Comparison of ENCODE assay signal across 8 cellular contexts in genomic region chr7:99393363-99394187, GRCh38. TPM values are rescaled to one million over a fixed set of nuclear protein-coding genes. Genes with fewer than 3 reads are reported as not detected.
DNase-seq lines count a peak whose midpoint lies in the region; ATAC-seq and TF ChIP-seq lines count a peak whose summit lies in the region.

No MANE protein-coding gene starts in this region.

- H3K4me2 ChIP-seq in SK-N-SH = no peak overlapping the region; the same call in 1 of the 2 replicates

- no peaks in the 10 kb centered on the region for H3K9me3 Mint-ChIP-seq in T-helper 1 cell treated with Interleukin-12 subunit alpha and Interleukin-12 subunit beta and Interleukin-4 antibody, amounts not matched to agents 30 μg/mL and 1 μg/mL, for 36 hours

- 71% methylated on average over 29 of the region's 30 CpGs for WGBS in SK-N-SH (ENCODE audit: low lambda C conversion rate)
- WGBS in prostate gland = 29% methylated on average over 30 of the region's 30 CpGs

- H3K36me3 ChIP-seq in SK-N-SH (replicated peaks in 1 of 2; ENCODE audit: control insufficient read depth in 1 of 2, insufficient read depth in 2 of 2, low read length in 1 of 2) = peaks cover 60 to 63% of the 10 kb centered on the region in 2 experiments
- peaks cover 9 to 11% of the 10 kb centered on the region in 2 donors for H3K36me3 ChIP-seq in prostate gland

- no peak for TF ChIP-seq POLR2A in prostate gland (IDR thresholded peaks at IDR 0.05)

- TF ChIP-seq CTCF in SK-N-SH (IDR thresholded peaks at IDR 0.05) (no peak), prostate gland (IDR thresholded peaks at IDR 0.05) (no peak), foreskin keratinocyte (conservative IDR thresholded peaks at IDR 0.05) (no peak)

- H3K27me3 Mint-ChIP-seq in T-helper 1 cell treated with Interleukin-12 subunit alpha and Interleukin-12 subunit beta and Interleukin-4 antibody, amounts not matched to agents 30 μg/mL and 1 μg/mL, for 36 hours (ENCODE audit: low read depth) = no peaks in the 10 kb centered on the region

- H3K4me3 Mint-ChIP-seq in T-helper 1 cell treated with Interleukin-12 subunit alpha and Interleukin-12 subunit beta and Interleukin-4 antibody, amounts not matched to agents 30 μg/mL and 1 μg/mL, for 36 hours = peak overlapping the region; percentile 65

- peaks cover 0 to 17% of the 10 kb centered on the region in 2 experiments; a peak in 1 of 4 replicates for H3K4me1 ChIP-seq in SK-N-SH (ENCODE audit: control insufficient read depth in 1 of 2, insufficient read depth in 2 of 2, low read depth in 1 of 2, low read length in 1 of 2)
- peaks cover 5% of the 10 kb centered on the region for H3K4me1 ChIP-seq in prostate gland (replicated peaks)
- H3K4me1 ChIP-seq in foreskin keratinocyte = no peaks in the 10 kb centered on the region

- peaks cover 23% of the 10 kb centered on the region for H3K4me1 Mint-ChIP-seq in T-helper 1 cell treated with Interleukin-12 subunit alpha and Interleukin-12 subunit beta and Interleukin-4 antibody, amounts not matched to agents 30 μg/mL and 1 μg/mL, for 36 hours (ENCODE audit: low read depth)

- DNase-seq in T-helper 1 cell (no peak), SK-N-SH (peak; percentile 96), Right ventricle myocardium superior (peak; percentile 78), prostate gland (ENCODE audit: low spot score) (peak; percentile 31), foreskin keratinocyte (no peak)

- TF ChIP-seq RAD21 in SK-N-SH (IDR thresholded peaks at IDR 0.05; ENCODE audit: low read length) = no peak

- no peak overlapping the region for H2AFZ ChIP-seq in SK-N-SH (ENCODE audit: low read depth)

- POLR2A ChIA-PET in SK-N-SH (lab: Yijun Ruan, JAX) = interaction anchor here (0.7 to 10.2 kb wide), 10 partner anchors 10 to 708 kb away, joined by 3 to 102 read pairs (median 5); partner anchors contain the start of genes AP4M1, BUD31, MCM7 and PDAP1

- peaks cover 45% of the 10 kb centered on the region for H3K36me3 Mint-ChIP-seq in T-helper 1 cell treated with Interleukin-12 subunit alpha and Interleukin-12 subunit beta and Interleukin-4 antibody, amounts not matched to agents 30 μg/mL and 1 μg/mL, for 36 hours (ENCODE audit: low read depth)

- H3K9me2 ChIP-seq in SK-N-SH = no peaks in the 10 kb centered on the region

- ATAC-seq in Right ventricle myocardium superior (ENCODE audit: poor library complexity) (peak; percentile 62), HG03175 (IDR thresholded peaks at IDR 0.05; ENCODE audit: unreplicated experiment) (no peak), HG03280 (IDR thresholded peaks at IDR 0.05; ENCODE audit: unreplicated experiment) (no peak), foreskin keratinocyte (no peak)

- no peaks in the 10 kb centered on the region for H3K9me3 ChIP-seq in SK-N-SH
- H3K9me3 ChIP-seq in prostate gland = no peaks in the 10 kb centered on the region

- no peak overlapping the region for H3K9ac ChIP-seq in SK-N-SH

- TF ChIP-seq EP300 in SK-N-SH (IDR thresholded peaks at IDR 0.05; ENCODE audit: borderline replicate concordance in 1 of 2, low read depth in 1 of 2, low read length in 1 of 2) = no peak

- H3K27me3 ChIP-seq in SK-N-SH (ENCODE audit: insufficient read depth) (no peaks in the 10 kb centered on the region), prostate gland (replicated peaks; ENCODE audit: insufficient read depth) (no peaks in the 10 kb centered on the region), foreskin keratinocyte (no peaks in the 10 kb centered on the region)

- intact Hi-C loops in Right ventricle myocardium superior (cut with DNase I) = no loop called here
- intact Hi-C loops in prostate gland (cut with DNase I) = loop anchor here (10.0 kb wide), 1 partner anchor 69 kb away; the partner anchor contains the start of gene ARPC1A

- peak overlapping the region in 1 of 2 experiments; percentile 41; a peak in 2 of 4 replicates for H3K4me3 ChIP-seq in SK-N-SH (ENCODE audit: low read depth in 2 of 2, low read length in 1 of 2)
- peak overlapping the region; percentile 42 to 47 for H3K4me3 ChIP-seq in prostate gland

- H3K27ac Mint-ChIP-seq in T-helper 1 cell treated with Interleukin-12 subunit alpha and Interleukin-12 subunit beta and Interleukin-4 antibody, amounts not matched to agents 30 μg/mL and 1 μg/mL, for 36 hours = peak overlapping the region; percentile 76

- peaks cover 78% of the 10 kb centered on the region for H3F3A ChIP-seq in SK-N-SH (replicated peaks; ENCODE audit: insufficient read depth)

- peaks cover 18% of the 10 kb centered on the region; the same call in 1 of the 2 replicates for H3K79me2 ChIP-seq in SK-N-SH (ENCODE audit: insufficient read depth)

- H3K27ac ChIP-seq in SK-N-SH (ENCODE audit: low read depth in 2 of 2, low read length in 1 of 2) = peak overlapping the region in 1 of 2 experiments; percentile 67; a peak in 2 of 4 replicates
- H3K27ac ChIP-seq in prostate gland = peak overlapping the region; percentile 66 to 68
- H3K27ac ChIP-seq in foreskin keratinocyte = no peak overlapping the region

- CTCF ChIA-PET in SK-N-SH (lab: Yijun Ruan, JAX) = interaction anchor here (0.9 to 3.2 kb wide), 6 partner anchors 9 to 81 kb away, joined by 3 to 11 read pairs (median 4); no protein-coding TSS in a partner anchor

- H4K20me1 ChIP-seq in SK-N-SH (ENCODE audit: insufficient read depth) = peaks cover 46% of the 10 kb centered on the region

TF ChIP-seq in SK-N-SH, 30 proteins besides CTCF, POLR2A, EP300 and RAD21 (continues in another document):
- TF ChIP-seq NFIC (IDR thresholded peaks at IDR 0.05; ENCODE audit: borderline replicate concordance) (no peak), SMC3 (IDR thresholded peaks at IDR 0.05; ENCODE audit: low read depth, low read length) (no peak), REST (IDR thresholded peaks at IDR 0.05; ENCODE audit: low read depth, low read length) (no peak)

RNA-seq across cellular contexts. Expression of gene PDAP1, which starts 14.8 kb away (rescaled TPM):
- polyA plus RNA-seq in SK-N-SH (2012; rRNA removed) (296 and 389 TPM in 2 replicates), foreskin keratinocyte (288 and 315 TPM in 2 replicates)
- polyA plus RNA-seq in SK-N-SH (2012; cell fraction: cytosol; rRNA removed) = 589 and 668 TPM in 2 replicates
- 105 and 146 TPM in 2 replicates for polyA plus RNA-seq in SK-N-SH (2012; cell fraction: nucleus; rRNA removed)
- total RNA-seq in Right ventricle myocardium superior (97.7 TPM), prostate gland (100 to 1,000 TPM in 1 of 2 donors, 10 to 100 TPM in 1; 98.6 to 103 TPM), foreskin keratinocyte (126 and 147 TPM in 2 replicates)

RNA-seq across cellular contexts. Expression of gene BUD31, which starts 15.2 kb away (rescaled TPM):
- polyA plus RNA-seq in SK-N-SH (2012; rRNA removed) (124 and 162 TPM in 2 replicates), foreskin keratinocyte (140 and 156 TPM in 2 replicates)
- polyA plus RNA-seq in SK-N-SH (2012; cell fraction: cytosol; rRNA removed) = 146 and 187 TPM in 2 replicates
- polyA plus RNA-seq in SK-N-SH (2012; cell fraction: nucleus; rRNA removed) = 85.4 and 105 TPM in 2 replicates
- total RNA-seq in Right ventricle myocardium superior (31.5 TPM), prostate gland (10 to 100 TPM; 73.8 to 78.3 TPM), foreskin keratinocyte (111 and 122 TPM in 2 replicates)

RNA-seq across cellular contexts. Expression of gene ARPC1B, which starts 19.0 kb away (rescaled TPM):
- polyA plus RNA-seq in SK-N-SH (2012; rRNA removed) (549 and 836 TPM in 2 replicates), foreskin keratinocyte (430 and 517 TPM in 2 replicates)
- polyA plus RNA-seq in SK-N-SH (2012; cell fraction: cytosol; rRNA removed) = 499 and 604 TPM in 2 replicates
- 368 and 467 TPM in 2 replicates for polyA plus RNA-seq in SK-N-SH (2012; cell fraction: nucleus; rRNA removed)
- total RNA-seq in Right ventricle myocardium superior (40.6 TPM), prostate gland (10 to 100 TPM; 85.4 to 86.5 TPM), foreskin keratinocyte (408 and 428 TPM in 2 replicates)

RNA-seq across cellular contexts. Expression of gene PTCD1, which starts 45.0 kb away (rescaled TPM):
- polyA plus RNA-seq in SK-N-SH (2012; rRNA removed) (7.4 and 8.2 TPM in 2 replicates), foreskin keratinocyte (3.1 and 3.3 TPM in 2 replicates)
- 2.7 and 3.3 TPM in 2 replicates for polyA plus RNA-seq in SK-N-SH (2012; cell fraction: cytosol; rRNA removed)
- 16.1 and 16.8 TPM in 2 replicates for polyA plus RNA-seq in SK-N-SH (2012; cell fraction: nucleus; rRNA removed)
- total RNA-seq in Right ventricle myocardium superior (3.0 TPM), prostate gland (10 to 100 TPM in 1 of 2 donors, 1 to 10 TPM in 1; 9.1 to 11.8 TPM), foreskin keratinocyte (5.1 and 5.3 TPM in 2 replicates)

RNA-seq across cellular contexts. Expression of gene CPSF4, which starts 45.2 kb away (rescaled TPM):
- polyA plus RNA-seq in SK-N-SH (2012; rRNA removed) = 101 and 107 TPM in 2 replicates
- polyA plus RNA-seq in SK-N-SH (2012; cell fraction: cytosol; rRNA removed) = 41.3 and 58.6 TPM in 2 replicates
- 300 and 397 TPM in 2 replicates for polyA plus RNA-seq in SK-N-SH (2012; cell fraction: nucleus; rRNA removed)
- total RNA-seq in Right ventricle myocardium superior = 19.9 TPM
- total RNA-seq in prostate gland = 10 to 100 TPM; 40.4 to 97.4 TPM
- 37.1 and 38.1 TPM in 2 replicates for total RNA-seq in foreskin keratinocyte
- 39.7 and 41.8 TPM in 2 replicates for polyA plus RNA-seq in foreskin keratinocyte

Comparison
In these comparisons a context has a peak if more than half of its experiments do, and no peak if none do; other contexts are left out.
1. DNase-seq: peak in SK-N-SH (single experiment), Right ventricle myocardium superior (single experiment) and prostate gland (single experiment); none in T-helper 1 cell (0 of 5) and foreskin keratinocyte (0 of 2).